24 cellular contexts compared by ENCODE assay signal in the genomic region with DNA sequence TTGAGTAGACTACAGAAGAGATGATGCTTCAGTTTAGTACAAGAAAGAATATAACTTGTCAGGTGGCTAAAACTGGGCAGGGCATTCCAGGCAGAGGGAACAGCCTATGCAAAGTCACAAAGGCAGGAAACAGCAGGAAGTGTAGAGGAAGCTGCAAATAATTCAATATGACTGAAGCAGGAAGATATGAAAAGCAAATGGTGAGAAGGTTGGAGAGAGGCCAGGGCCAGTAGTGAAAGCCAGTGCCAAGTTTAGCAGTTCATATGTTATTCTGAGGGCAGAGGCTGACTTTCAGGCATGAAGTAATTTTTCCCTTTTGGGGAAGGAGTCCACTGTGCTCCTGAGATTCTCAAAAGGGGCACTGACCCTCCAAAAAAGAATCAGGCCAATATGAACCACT. TPM values are rescaled to one million over a fixed set of nuclear protein-coding genes. Genes with fewer than 3 reads are reported as not detected.
DNase-seq lines count a peak whose midpoint lies in the region; ATAC-seq and TF ChIP-seq lines count a peak whose summit lies in the region.
"Had no signal": no experiment of that assay in that cellular context is flagged by ENCODE, and none has a peak within 500 bp of the region (broad histone marks: within the 10 kb centered on the region; RNA-seq: fewer than 3 reads in every experiment).

No MANE protein-coding gene starts in this region.

- no peak for TF ChIP-seq CTCF in C4-2B (conservative IDR thresholded peaks at IDR 0.05)

- H3K27ac ChIP-seq in C4-2B = peak overlapping the region; percentile 14; the same call in 1 of the 2 replicates
- H3K27ac ChIP-seq: breast epithelium, colonic mucosa, gastroesophageal sphincter, KMS-11, prostate gland, suprapubic skin, uterus had no signal

- peak; percentile 19 for DNase-seq in NCI-H2196 treated with DMSO at 0.1 percent for 48 hours (lab: John Stamatoyannopoulos, UW; ENCODE audit: unreplicated experiment)
- DNase-seq in glomerular endothelial cell (ENCODE audit: extremely low read depth, low read depth, low spot score) = peak; percentile 65
- peak; percentile 61 for DNase-seq in myocyte (ENCODE audit: low read depth)
- DNase-seq in activated gamma-delta T cell treated with Interleukin-2 at 50 U/mL for 16 hours = no peak
- DNase-seq in retina = no peak
- DNase-seq: activated CD4-positive, alpha-beta T cell treated with anti-CD3 and anti-CD28 coated beads, Interleukin-2, amount 50 U/mL, for 48 hours; activated naive CD4-positive, alpha-beta T cell; colonic mucosa; esophagus squamous epithelium; H7; islet precursor cell; NCI-H2227 treated with DMSO at 0.1 percent for 48 hours; SHP77; T1000; uterus had no signal

- no peak for ATAC-seq in HG03460 (IDR thresholded peaks at IDR 0.05; ENCODE audit: unreplicated experiment)
- ATAC-seq: gastroesophageal sphincter, GM12878, WTC11 had no signal

RNA-seq across cellular contexts. Expression of gene YBX1, which starts 8.0 kb away (rescaled TPM):
- total RNA-seq in glomerular endothelial cell (620 TPM in 2 replicates), myocyte (958 and 1,013 TPM in 2 replicates)
- polyA plus RNA-seq in myocyte (2012) = 904 TPM

RNA-seq across cellular contexts. Expression of gene PPIH, which starts 16.0 kb away (rescaled TPM):
- total RNA-seq in glomerular endothelial cell (21.5 and 40.6 TPM in 2 replicates), myocyte (24.3 and 42.2 TPM in 2 replicates)
- polyA plus RNA-seq in myocyte (2012) = 27.8 TPM

Comparison
In these comparisons a context has a peak if more than half of its experiments do, and no peak if none do; other contexts are left out.
1. DNase-seq: peak in NCI-H2196 treated with DMSO at 0.1 percent for 48 hours (single experiment), glomerular endothelial cell (single experiment) and myocyte (single experiment); none in activated gamma-delta T cell treated with Interleukin-2 at 50 U/mL for 16 hours (single experiment) and retina (single experiment).